23 cellular contexts compared by ENCODE assay signal in genomic region chr5:61264273-61264661, GRCh38.
"Had no signal": no experiment of that assay in that cellular context is flagged by ENCODE, and none has a peak within 500 bp of the region (broad histone marks: within the 10 kb centered on the region; RNA-seq: fewer than 3 reads in every experiment).

No MANE protein-coding gene starts in this region.

- H3K4me1 Mint-ChIP-seq: stimulated activated naive CD8-positive, alpha-beta T cell treated with anti-CD3 and anti-CD28 coated beads, Interleukin-15, amount 100 ng/mL, for 72 hours had no signal

- H3K27ac Mint-ChIP-seq: activated naive CD4-positive, alpha-beta T cell treated with anti-CD3 and anti-CD28 coated beads for 36 hours; activated naive CD8-positive, alpha-beta T cell treated with anti-CD3 and anti-CD28 coated beads, Interleukin-2, amount 10 ng/mL, durations not matched to agents 7 days and 5 days; mesothelial cell of epicardium; stimulated activated effector memory CD8-positive, alpha-beta T cell treated with anti-CD3 and anti-CD28 coated beads, Interleukin-12 subunit alpha, Interleukin-12 subunit beta, amount 100 ng/mL, for 72 hours; stimulated activated naive CD8-positive, alpha-beta T cell treated with anti-CD3 and anti-CD28 coated beads, Interleukin-15, amount 100 ng/mL, for 72 hours; type B pancreatic cell; WTC11 had no signal

- DNase-seq: activated CD4-positive, alpha-beta T cell treated with anti-CD3 and anti-CD28 coated beads, Interleukin-2, amount 50 U/mL, for 48 hours; activated naive CD4-positive, alpha-beta T cell treated with anti-CD3 and anti-CD28 coated beads for 36 hours; activated naive CD8-positive, alpha-beta T cell treated with anti-CD3 and anti-CD28 coated beads, Interleukin-2, amount 10 ng/mL, durations not matched to agents 7 days and 5 days; activated T-cell treated with anti-CD3 and anti-CD28 coated beads, Interleukin-2, amount 50 U/mL, for 48 hours; amniotic stem cell; kidney; naive thymus-derived CD8-positive, alpha-beta T cell; pancreas; right lobe of liver; stimulated activated CD4-positive, alpha-beta T cell treated with anti-CD3 and anti-CD28 coated beads, Interleukin-2, amount 100 ng/mL, for 24 hours; stimulated activated naive CD8-positive, alpha-beta T cell treated with anti-CD3 and anti-CD28 coated beads, Interleukin-15, amount 100 ng/mL, for 72 hours; T-helper 1 cell had no signal

- H3K9me3 ChIP-seq: breast epithelium, pancreas, right lobe of liver had no signal

- ATAC-seq: left lobe of liver; naive thymus-derived CD8-positive, alpha-beta T cell; pancreas; stimulated activated effector memory CD8-positive, alpha-beta T cell treated with anti-CD3 and anti-CD28 coated beads, Interleukin-12 subunit alpha, Interleukin-12 subunit beta, amount 100 ng/mL, for 72 hours; stimulated activated naive CD8-positive, alpha-beta T cell treated with anti-CD3 and anti-CD28 coated beads, Interleukin-15, amount 100 ng/mL, for 72 hours had no signal

- FAIRE-seq: colon, kidney, pancreas, TTC549 had no signal

- H3K27ac ChIP-seq: breast epithelium, epithelial cell of prostate, pancreas, right lobe of liver, skin epidermis had no signal

- H3K4me1 ChIP-seq: breast epithelium, right lobe of liver had no signal

- H3K36me3 ChIP-seq: breast epithelium, pancreas, right lobe of liver had no signal

- H3K4me3 Mint-ChIP-seq: activated naive CD4-positive, alpha-beta T cell treated with anti-CD3 and anti-CD28 coated beads for 36 hours; activated naive CD8-positive, alpha-beta T cell treated with anti-CD3 and anti-CD28 coated beads, Interleukin-2, amount 10 ng/mL, durations not matched to agents 7 days and 5 days; central memory CD8-positive, alpha-beta T cell; mesothelial cell of epicardium; naive thymus-derived CD8-positive, alpha-beta T cell; stimulated activated effector memory CD8-positive, alpha-beta T cell treated with anti-CD3 and anti-CD28 coated beads, Interleukin-12 subunit alpha, Interleukin-12 subunit beta, amount 100 ng/mL, for 72 hours; stimulated activated naive CD8-positive, alpha-beta T cell treated with anti-CD3 and anti-CD28 coated beads, Interleukin-15, amount 100 ng/mL, for 72 hours; type B pancreatic cell; WTC11 had no signal

- H3K27me3 ChIP-seq: breast epithelium, pancreas had no signal

- H3K4me3 ChIP-seq: breast epithelium, pancreas, right lobe of liver, skin epidermis had no signal

- H3K36me3 Mint-ChIP-seq: activated naive CD8-positive, alpha-beta T cell treated with anti-CD3 and anti-CD28 coated beads, Interleukin-2, amount 10 ng/mL, durations not matched to agents 7 days and 5 days; mesothelial cell of epicardium; naive thymus-derived CD8-positive, alpha-beta T cell; stimulated activated effector memory CD8-positive, alpha-beta T cell treated with anti-CD3 and anti-CD28 coated beads, Interleukin-12 subunit alpha, Interleukin-12 subunit beta, amount 100 ng/mL, for 72 hours; type B pancreatic cell; WTC11 had no signal

- H3K9me3 Mint-ChIP-seq: activated naive CD4-positive, alpha-beta T cell treated with anti-CD3 and anti-CD28 coated beads for 36 hours; activated naive CD8-positive, alpha-beta T cell treated with anti-CD3 and anti-CD28 coated beads, Interleukin-2, amount 10 ng/mL, durations not matched to agents 7 days and 5 days; central memory CD8-positive, alpha-beta T cell; mesothelial cell of epicardium; stimulated activated effector memory CD8-positive, alpha-beta T cell treated with anti-CD3 and anti-CD28 coated beads, Interleukin-12 subunit alpha, Interleukin-12 subunit beta, amount 100 ng/mL, for 72 hours; stimulated activated naive CD8-positive, alpha-beta T cell treated with anti-CD3 and anti-CD28 coated beads, Interleukin-15, amount 100 ng/mL, for 72 hours had no signal
